In the genomic region with DNA sequence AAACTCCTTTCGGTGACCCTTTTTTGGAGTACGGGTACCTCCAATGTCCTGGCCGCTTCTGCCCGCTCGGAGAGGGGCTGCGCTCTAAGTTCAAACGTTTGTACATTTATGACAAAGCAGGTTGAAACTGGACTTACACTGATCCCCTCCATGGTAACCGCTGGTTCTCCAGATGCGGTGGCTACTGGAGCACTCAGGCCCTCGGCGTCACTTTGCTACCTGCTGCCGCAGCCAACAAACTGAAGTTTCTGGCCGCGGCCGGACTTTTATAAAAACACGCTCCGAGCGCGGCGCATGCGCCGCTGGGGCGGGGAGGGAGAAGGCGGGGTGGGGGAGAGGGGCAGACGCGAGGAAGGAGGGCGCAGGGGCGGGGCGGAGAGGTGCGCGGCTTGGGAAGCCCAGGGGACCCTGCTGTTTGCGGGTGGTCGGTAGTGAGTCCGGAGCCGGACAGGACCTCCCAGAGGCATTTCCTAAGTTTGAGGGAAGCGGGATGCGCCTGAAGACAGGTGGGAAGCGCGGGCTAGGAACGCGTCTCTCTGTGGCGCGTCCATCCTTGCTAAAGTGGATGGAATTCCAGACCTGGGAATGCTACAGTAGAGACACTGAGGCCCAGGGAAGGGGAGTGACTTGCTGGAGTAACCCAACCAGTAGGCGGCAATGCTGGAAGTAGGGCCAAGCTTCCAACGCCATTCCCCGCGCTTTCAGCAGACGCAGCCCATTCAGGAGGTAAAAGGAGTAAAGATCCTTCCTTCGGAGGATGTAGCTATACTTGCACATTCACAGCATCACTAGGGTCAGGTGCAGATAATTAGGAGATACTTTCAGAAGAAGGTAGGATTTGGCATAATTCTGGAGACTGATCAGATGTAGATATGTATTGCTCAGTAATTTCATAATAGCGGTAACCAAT, we compare ENCODE assay signal across 9 cellular contexts. TPM values are rescaled to one million over a fixed set of nuclear protein-coding genes. Genes with fewer than 3 reads are reported as not detected.
DNase-seq lines count a peak whose midpoint lies in the region; ATAC-seq and TF ChIP-seq lines count a peak whose summit lies in the region.
"Had no signal": no experiment of that assay in that cellular context is flagged by ENCODE, and none has a peak within 500 bp of the region (broad histone marks: within the 10 kb centered on the region; RNA-seq: fewer than 3 reads in every experiment).

A gene (minus strand): TSS at position 241 of the 910 bp plus-strand sequence. CDS start 89 bp downstream, at position 152.

- DNase-seq in Daoy (ENCODE audit: low read depth) (peak; percentile 70), NCI-H2196 (lab: John Stamatoyannopoulos, UW; ENCODE audit: unreplicated experiment) (peak; percentile 60), coronary artery (ENCODE audit: low spot score) (no peak), lower lobe of right lung (peak; percentile 87)
- DNase-seq in activated CD4-positive, alpha-beta T cell treated with anti-CD3 and anti-CD28 coated beads for 4 hours, result peak; percentile 86 to 87
- peak; percentile 69 to 94 (median 82) for DNase-seq in stimulated activated CD4-positive, alpha-beta T cell treated with anti-CD3 and anti-CD28 coated beads, TNF-alpha, amount 100 ng/mL, for 1 hour (ENCODE audit: low read depth in 3 of 3, low spot score in 1 of 3)

- H3K27ac ChIP-seq in coronary artery, result peak within 1 kb of the TSS; percentile 19 to 63
- H3K27ac ChIP-seq in lower lobe of right lung, result peak within 1 kb of the TSS; percentile 85

- TF ChIP-seq CTCF in coronary artery (IDR thresholded peaks at IDR 0.05) (no peak), lower lobe of right lung (IDR thresholded peaks at IDR 0.05) (no peak)

- no peaks in the 10 kb centered on the region for H3K9me3 ChIP-seq in lower lobe of right lung

- intact Hi-C loops in lower lobe of right lung (cut with DNase I), result no loop called here

- peaks cover 24% of the 10 kb centered on the region for H3K27me3 ChIP-seq in lower lobe of right lung (ENCODE audit: low read depth)

- H3K4me3 ChIP-seq in coronary artery (peak within 1 kb of the TSS; percentile 69), lower lobe of right lung (peak within 1 kb of the TSS; percentile 61)

- H3K4me1 ChIP-seq in lower lobe of right lung, result peaks cover 54% of the 10 kb centered on the region

- peaks cover 16% of the 10 kb centered on the region for H3K36me3 ChIP-seq in lower lobe of right lung

- peak; percentile 27 for ATAC-seq in HG02759 (IDR thresholded peaks at IDR 0.05; ENCODE audit: unreplicated experiment)
- peak; percentile 59 to 77 for ATAC-seq in lower lobe of right lung
- no peak for ATAC-seq in HG03469 (IDR thresholded peaks at IDR 0.05; ENCODE audit: unreplicated experiment)

RNA-seq across cellular contexts. Expression of the gene that starts here (rescaled TPM):
- 3.8 and 6.5 TPM in 2 replicates for total RNA-seq in Daoy (2014; rRNA removed; shearing (Covaris generic))
- 55.1 TPM for total RNA-seq in lower lobe of right lung
- total RNA-seq: myocyte had no signal
